In genomic region chr19:10543420-10544241, GRCh38 we compare ENCODE assay signal across 1 cellular context.
TF ChIP-seq lines count a peak whose summit lies in the region.

Gene ATG4D, plus strand, starts transcription at chr19:10543904. Its CDS starts 187 bp downstream, at chr19:10544091.

TF ChIP-seq in K562, 482 proteins besides CTCF, POLR2A, EP300 and RAD21 (continued from another document and continues in another):
- TF ChIP-seq TBP (optimal IDR thresholded peaks at IDR 0.05; ENCODE audit: low read depth, low read length): peak; percentile 90
- no peak for TF ChIP-seq ZNF699 (CRISPR knock-in tag; IDR thresholded peaks at IDR 0.05; ENCODE audit: insufficient replicate concordance)
- no peak for TF ChIP-seq NFXL1 (CRISPR knock-in tag; IDR thresholded peaks at IDR 0.05)
- no peak for TF ChIP-seq EWSR1 (IDR thresholded peaks at IDR 0.05; ENCODE audit: borderline replicate concordance, low read depth, partially characterized antibody)
- peak; percentile 82 for TF ChIP-seq ZBTB2 (IDR thresholded peaks at IDR 0.05)
- TF ChIP-seq GTF2F1 (IDR thresholded peaks at IDR 0.05; ENCODE audit: low read depth, low read length): no peak
- no peak for TF ChIP-seq RNF219 (CRISPR knock-in tag; IDR thresholded peaks at IDR 0.05)
- TF ChIP-seq E2F5 (CRISPR knock-in tag; IDR thresholded peaks at IDR 0.05): no peak
- peak; percentile 68 for TF ChIP-seq FOXM1 (IDR thresholded peaks at IDR 0.05; ENCODE audit: low read depth)
- 0 out of 2 replicates have a peak, but pooled peaks have one; percentile 34 for TF ChIP-seq FOXM1 (CRISPR knock-in tag; IDR thresholded peaks at IDR 0.05; ENCODE audit: low read depth)
- no peak for TF ChIP-seq CHD7 (IDR thresholded peaks at IDR 0.05; ENCODE audit: low read depth, low read length)
- TF ChIP-seq ZNF445 (CRISPR knock-in tag; IDR thresholded peaks at IDR 0.05; ENCODE audit: low read depth): no peak
- peak; percentile 96 for TF ChIP-seq CBFA2T3 (IDR thresholded peaks at IDR 0.05)
- TF ChIP-seq SIRT6 (IDR thresholded peaks at IDR 0.05; ENCODE audit: low read depth, low read length): no peak
- TF ChIP-seq GATAD2A (IDR thresholded peaks at IDR 0.05): peak; percentile 70; the same call in 1 of the 2 replicates
- TF ChIP-seq KDM1A (IDR thresholded peaks at IDR 0.05): peak in 1 of 2 experiments; percentile 76; a peak in 3 of 4 replicates
- TF ChIP-seq ETV6 (IDR thresholded peaks at IDR 0.05; ENCODE audit: borderline replicate concordance in 1 of 2, low read depth in 2 of 2, low read length in 1 of 2): peak in 1 of 2 experiments; percentile 2; a peak in 1 of 4 replicates
- TF ChIP-seq ETV6 (CRISPR knock-in tag; IDR thresholded peaks at IDR 0.05; ENCODE audit: borderline replicate concordance): no peak
- TF ChIP-seq ZNF586 (CRISPR knock-in tag; conservative IDR thresholded peaks at IDR 0.05): no peak
- no peak for TF ChIP-seq ARID3B (CRISPR knock-in tag; IDR thresholded peaks at IDR 0.05; ENCODE audit: borderline replicate concordance)
- peak; percentile 80 for TF ChIP-seq RBFOX2 (IDR thresholded peaks at IDR 0.05; ENCODE audit: low read depth, low read length)
- no peak for TF ChIP-seq ELF4 (CRISPR knock-in tag; IDR thresholded peaks at IDR 0.05)
- TF ChIP-seq ZNF655 (CRISPR knock-in tag; IDR thresholded peaks at IDR 0.05): no peak
- TF ChIP-seq EGR1 (conservative IDR thresholded peaks at IDR 0.05): 0 out of 2 replicates have a peak, but pooled peaks have one; percentile 11
- 0 out of 2 replicates have a peak, but pooled peaks have one; percentile 42 for TF ChIP-seq PTBP1 (IDR thresholded peaks at IDR 0.05; ENCODE audit: low read depth, low read length)
- no peak for TF ChIP-seq FIP1L1 (IDR thresholded peaks at IDR 0.05; ENCODE audit: low read depth, low read length, poor library complexity, severe bottlenecking)
- peak in 1 of 2 experiments; percentile 82; a peak in 1 of 4 replicates for TF ChIP-seq TBL1XR1 (IDR thresholded peaks at IDR 0.05; ENCODE audit: low read length in 2 of 2)
- TF ChIP-seq ZNF217 (CRISPR knock-in tag; IDR thresholded peaks at IDR 0.05): no peak
- peak; percentile 56; the same call in 1 of the 2 replicates for TF ChIP-seq NCOA1 (IDR thresholded peaks at IDR 0.05; ENCODE audit: low read depth)
- no peak for TF ChIP-seq ZFP36 (IDR thresholded peaks at IDR 0.05; ENCODE audit: low read depth, low read length, partially characterized antibody)
- TF ChIP-seq HES1 (IDR thresholded peaks at IDR 0.05; ENCODE audit: low read depth): peak; percentile 65
- TF ChIP-seq NRF1 (conservative IDR thresholded peaks at IDR 0.05 in 1 of 2, IDR thresholded peaks at IDR 0.05 in 1 of 2): peak; percentile 83 to 86
- no peak for TF ChIP-seq CLOCK (CRISPR knock-in tag; IDR thresholded peaks at IDR 0.05; ENCODE audit: borderline replicate concordance)
- no peak for TF ChIP-seq ZZZ3 (IDR thresholded peaks at IDR 0.05)
- peak; percentile 78; the same call in 1 of the 2 replicates for TF ChIP-seq ZNF197 (CRISPR knock-in tag; IDR thresholded peaks at IDR 0.05; ENCODE audit: low read depth)
